8 cellular contexts compared by ENCODE assay signal in the genomic region with DNA sequence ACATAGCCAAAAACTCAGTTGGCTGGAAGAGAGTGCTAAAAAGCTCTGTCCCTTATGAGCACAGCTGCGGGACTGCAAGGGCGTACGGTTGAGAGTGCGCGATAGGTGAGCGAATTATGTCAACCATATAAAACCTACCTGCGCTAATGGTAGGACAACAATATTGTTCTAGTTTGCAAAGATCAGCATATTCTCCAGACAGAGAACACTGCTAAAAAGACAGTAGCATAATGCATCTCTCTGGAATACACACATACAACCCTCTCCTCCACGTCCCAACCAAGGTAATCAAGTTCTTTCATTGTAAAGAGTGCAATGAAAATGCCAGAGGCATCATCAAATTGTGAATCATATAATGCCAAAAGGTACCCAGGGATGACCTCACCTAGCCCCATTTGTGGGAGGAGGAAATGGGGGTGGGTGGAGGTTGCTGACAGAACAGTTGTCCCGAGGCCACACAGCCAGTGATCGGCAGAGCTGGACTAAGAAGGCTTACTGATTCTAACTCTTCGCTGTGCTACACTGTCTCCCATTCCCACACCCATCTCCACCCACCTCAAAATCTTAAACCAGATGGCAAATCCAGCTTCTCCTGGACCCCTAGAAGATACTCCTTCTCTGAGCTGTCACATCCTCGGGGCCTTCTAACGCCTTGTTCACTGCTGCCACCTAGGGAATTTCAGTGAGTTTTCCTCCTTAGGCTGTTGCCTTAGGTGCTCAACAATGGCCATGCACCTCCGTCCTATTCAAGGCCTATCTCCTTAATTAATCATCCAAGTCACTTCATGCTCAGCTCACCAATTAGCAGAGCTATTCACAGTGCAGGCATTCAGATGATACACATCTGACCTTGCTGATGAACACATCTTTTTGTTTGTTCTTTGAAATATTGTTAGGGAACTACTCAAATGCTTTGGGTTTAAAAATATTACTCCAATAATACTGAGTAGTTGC.
DNase-seq lines count a peak whose midpoint lies in the region; ATAC-seq and TF ChIP-seq lines count a peak whose summit lies in the region.

No MANE protein-coding gene starts in this region.

- H3K9me3 ChIP-seq in NT2/D1 (ENCODE audit: insufficient read depth, low read length) (no peaks in the 10 kb centered on the region), lower lobe of right lung (no peaks in the 10 kb centered on the region)

- no peaks in the 10 kb centered on the region for H3K4me1 ChIP-seq in NT2/D1 (ENCODE audit: insufficient read depth, insufficient read length)
- H3K4me1 ChIP-seq in lower lobe of right lung = no peaks in the 10 kb centered on the region

- no peak overlapping the region for H3K9ac ChIP-seq in NT2/D1 (ENCODE audit: insufficient read length, low read depth)

- no peaks in the 10 kb centered on the region for H3K36me3 Mint-ChIP-seq in chondrocyte (ENCODE audit: low read depth)

- TF ChIP-seq CTCF in chondrocyte (IDR thresholded peaks at IDR 0.05) (peak; percentile 87), lower lobe of right lung (IDR thresholded peaks at IDR 0.05) (peak; percentile 42)

- H3K27me3 ChIP-seq in NT2/D1 (ENCODE audit: insufficient read depth, insufficient read length) = no peaks in the 10 kb centered on the region
- no peaks in the 10 kb centered on the region for H3K27me3 ChIP-seq in lower lobe of right lung (ENCODE audit: low read depth)

- peaks cover 7% of the 10 kb centered on the region for H3K9me3 Mint-ChIP-seq in chondrocyte (ENCODE audit: low read depth)

- no peak overlapping the region for H3K27ac Mint-ChIP-seq in chondrocyte (ENCODE audit: unreplicated experiment)

- intact Hi-C loops in lower lobe of right lung (cut with DNase I) = no loop called here

- peak; percentile 86 for TF ChIP-seq RAD21 in Ishikawa (IDR thresholded peaks at IDR 0.05; ENCODE audit: low read depth)

- DNase-seq in EL (peak; percentile 88), NT2/D1 (ENCODE audit: low read depth, low spot score) (peak; percentile 71), chondrocyte (ENCODE audit: low spot score) (no peak), lower lobe of right lung (no peak)

- ATAC-seq in lower lobe of right lung (peak; percentile 39 to 54), HG02571 (IDR thresholded peaks at IDR 0.05; ENCODE audit: unreplicated experiment) (no peak), GM19023 (IDR thresholded peaks at IDR 0.05; ENCODE audit: unreplicated experiment) (no peak), HG02588 (IDR thresholded peaks at IDR 0.05; ENCODE audit: unreplicated experiment) (no peak)

- H3K4me1 Mint-ChIP-seq in chondrocyte (ENCODE audit: low read depth) = peaks cover 33% of the 10 kb centered on the region

- H3K4me3 Mint-ChIP-seq in chondrocyte (ENCODE audit: unreplicated experiment) = no peak overlapping the region

- H3K4me3 ChIP-seq in NT2/D1 (ENCODE audit: insufficient read length, low read depth) (no peak overlapping the region), lower lobe of right lung (no peak overlapping the region)

- H3K27me3 Mint-ChIP-seq in chondrocyte (ENCODE audit: low read depth) = no peaks in the 10 kb centered on the region

- TF ChIP-seq EP300 in Ishikawa (IDR thresholded peaks at IDR 0.05; ENCODE audit: borderline replicate concordance) = no peak

- H3K27ac ChIP-seq in lower lobe of right lung = no peak overlapping the region

- H3K36me3 ChIP-seq in NT2/D1 (ENCODE audit: insufficient read depth, insufficient read length, low read length) (no peaks in the 10 kb centered on the region), lower lobe of right lung (no peaks in the 10 kb centered on the region)

TF ChIP-seq in Ishikawa, 13 proteins besides CTCF, POLR2A, EP300 and RAD21:
- TF ChIP-seq MAX (IDR thresholded peaks at IDR 0.05) = no peak
TF ChIP-seq in Ishikawa: peak in this region for 0.

Comparison
In these comparisons a context has a peak if more than half of its experiments do, and no peak if none do; other contexts are left out.
1. DNase-seq: peak in EL (single experiment) and NT2/D1 (single experiment); none in chondrocyte (single experiment) and lower lobe of right lung (single experiment).
2. ATAC-seq: peak in lower lobe of right lung (2 of 2); none in HG02571 (single experiment), GM19023 (single experiment) and HG02588 (single experiment).